ENCODE assay signal across 8 cellular contexts in the genomic region with DNA sequence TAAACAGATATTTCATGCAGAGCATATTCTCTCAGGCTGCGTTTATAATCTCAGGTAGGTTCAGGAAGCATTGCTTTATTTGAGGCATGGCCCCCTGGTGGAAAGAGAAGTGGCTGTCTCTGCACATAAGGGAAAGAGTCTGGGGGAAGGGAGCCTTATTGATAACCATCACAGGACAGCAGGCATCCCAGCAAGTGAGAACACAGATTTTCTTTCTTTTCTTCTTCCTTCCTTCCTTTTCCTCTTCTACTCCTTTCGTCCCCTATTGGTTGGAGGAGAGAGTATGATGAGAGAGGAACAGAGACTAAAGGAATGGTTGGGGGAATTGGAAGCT. TPM values are rescaled to one million over a fixed set of nuclear protein-coding genes. Genes with fewer than 3 reads are reported as not detected.
DNase-seq lines count a peak whose midpoint lies in the region; FAIRE-seq and TF ChIP-seq lines count a peak whose summit lies in the region.

No MANE protein-coding gene starts in this region.

- FAIRE-seq in H1 (lab: Jason Lieb, UNC) (peak; percentile 69), RCC 7860 (lab: Jason Lieb, UNC) (no peak)

- no peak overlapping the region for H2AFZ ChIP-seq in H1 (ENCODE audit: low read length)

- no peak overlapping the region for H2BK20ac ChIP-seq in H1 (ENCODE audit: low read length)

- no peak overlapping the region for H3K4me3 ChIP-seq in AG04449 (ENCODE audit: low read depth, low read length)
- H3K4me3 ChIP-seq in NT2/D1 (ENCODE audit: insufficient read length, low read depth) = no peak overlapping the region
- H3K4me3 ChIP-seq in H1 (ENCODE audit: extremely low read depth in 1 of 4, insufficient read depth in 2 of 4, low read depth in 3 of 4, low read length in 4 of 4) = no peak overlapping the region
- H3K4me3 ChIP-seq in stomach = no peak overlapping the region

- H3K36me3 ChIP-seq in NT2/D1 (ENCODE audit: insufficient read depth, insufficient read length, low read length) = peaks cover 24% of the 10 kb centered on the region
- H3K36me3 ChIP-seq in H1 (ENCODE audit: control insufficient read depth in 2 of 4, insufficient read depth in 4 of 4, low read length in 3 of 4) = no peaks in the 10 kb centered on the region; a peak in 1 of 8 replicates
- peaks cover 0 to 29% (median 22%) of the 10 kb centered on the region in 4 donors for H3K36me3 ChIP-seq in stomach

- CTCF ChIA-PET in AG04449 (lab: Yijun Ruan, JAX) = interaction anchor here (0.9 to 1.4 kb wide), 2 partner anchors 12 to 14 kb away, joined by 3 to 5 read pairs; no protein-coding TSS in a partner anchor
- CTCF ChIA-PET in H1 (lab: Charles Lee; ENCODE audit: partially characterized antibody) = interaction anchor here (0.6 to 1.7 kb wide), 6 partner anchors 14 to 322 kb away, joined by 3 to 5 read pairs (median 3); no protein-coding TSS in a partner anchor

- WGBS in H1 (ENCODE audit: extremely low coverage in 1 of 2, insufficient coverage in 1 of 2, insufficient read length in 1 of 2, insufficient replicate concordance in 2 of 2, low coverage in 1 of 2, low lambda C conversion rate in 2 of 2, missing lambda C conversion rate in 1 of 2), 2 experiments = 52% methylated on average over 2 of the region's 2 CpGs; no CpG with 5 or more reads in 1 of the 2 experiments
- WGBS in stomach, 5 donors = 43 to 56% (median 52%) methylated on average over 2 of the region's 2 CpGs

- H2BK5ac ChIP-seq in H1 (ENCODE audit: low read depth, low read length) = no peak overlapping the region

- intact Hi-C loops in stomach (cut with DNase I; ENCODE audit: low total_unique reads) = no loop called here

- H4K91ac ChIP-seq in H1 (replicated peaks; ENCODE audit: insufficient read length, low read length) = no peak overlapping the region

- TF ChIP-seq CTCF in AG04449 (IDR thresholded peaks at IDR 0.05; ENCODE audit: insufficient read depth, low read length, missing control alignments) = peak; percentile 35
- peak; percentile 60 for TF ChIP-seq CTCF in GM12873 (IDR thresholded peaks at IDR 0.05; ENCODE audit: insufficient read depth, low read depth, low read length, missing control alignments)
- peak in 2 of 3 experiments; percentile 42 to 61; a peak in 2 of 4 replicates for TF ChIP-seq CTCF in H1 (IDR thresholded peaks at IDR 0.05; ENCODE audit: control extremely low read depth in 1 of 3, insufficient read depth in 1 of 3, low read depth in 1 of 3, low read length in 3 of 3)
- peak in 4 of 7 experiments; percentile 12 to 27 (median 22) for TF ChIP-seq CTCF in stomach (IDR thresholded peaks at IDR 0.05)

- no peaks in the 10 kb centered on the region for H3K9me3 ChIP-seq in NT2/D1 (ENCODE audit: insufficient read depth, low read length)
- no peaks in the 10 kb centered on the region for H3K9me3 ChIP-seq in H1 (ENCODE audit: insufficient read depth in 2 of 2, low read depth in 1 of 2, low read length in 1 of 2)
- H3K9me3 ChIP-seq in stomach = no peaks in the 10 kb centered on the region

- H2AK5ac ChIP-seq in H1 (ENCODE audit: low read depth, low read length) = no peak overlapping the region

- H3K23me2 ChIP-seq in H1 (ENCODE audit: low read depth, low read length) = no peaks in the 10 kb centered on the region

- H3K27ac ChIP-seq in H1 (ENCODE audit: low read depth, low read length) = no peak overlapping the region
- no peak overlapping the region for H3K27ac ChIP-seq in stomach

- no peak overlapping the region for H4K8ac ChIP-seq in H1 (ENCODE audit: extremely low read depth, insufficient read depth, low read length)

- no peak overlapping the region for H3K4ac ChIP-seq in H1 (replicated peaks; ENCODE audit: insufficient read length, low read depth, low read length)

- no peaks in the 10 kb centered on the region for H3K27me3 ChIP-seq in NT2/D1 (ENCODE audit: insufficient read depth, insufficient read length)
- no peaks in the 10 kb centered on the region for H3K27me3 ChIP-seq in H1 (replicated peaks in 1 of 4; ENCODE audit: control insufficient read depth in 3 of 4, extremely low read depth in 1 of 4, insufficient read depth in 3 of 4, low read length in 3 of 4)
- H3K27me3 ChIP-seq in stomach = no peaks in the 10 kb centered on the region

- peaks cover 0 to 9% of the 10 kb centered on the region in 2 experiments; a peak in 2 of 4 replicates for H3K79me2 ChIP-seq in H1 (ENCODE audit: control insufficient read depth in 1 of 2, insufficient read depth in 2 of 2, low read length in 2 of 2)

- TF ChIP-seq EP300 in H1 (IDR thresholded peaks at IDR 0.05; ENCODE audit: borderline replicate concordance in 1 of 2, low read depth in 2 of 2, low read length in 2 of 2) (no peak), stomach (IDR thresholded peaks at IDR 0.05) (no peak)

- DNase-seq in AG04449 (ENCODE audit: low read depth, low spot score) = no peak
- DNase-seq in NT2/D1 (ENCODE audit: low read depth, low spot score) = peak; percentile 25
- DNase-seq in H1 (ENCODE audit: low read depth in 1 of 2, low spot score in 2 of 2) = no peak
- no peak for DNase-seq in stomach
- DNase-seq in NCI-H1092 treated with DMSO at 0.1 percent for 48 hours (lab: John Stamatoyannopoulos, UW) = no peak
- no peak for DNase-seq in RCC 7860 (ENCODE audit: low spot score)
- DNase-seq in C1 segment of cervical spinal cord (lab: John Stamatoyannopoulos, UW) = no peak

- H2BK120ac ChIP-seq in H1 (replicated peaks; ENCODE audit: low read depth, low read length) = no peak overlapping the region

- no peak overlapping the region for H3K4me2 ChIP-seq in H1 (ENCODE audit: insufficient read depth in 1 of 2, low read depth in 2 of 2, low read length in 2 of 2)

- TF ChIP-seq POLR2A in H1 (IDR thresholded peaks at IDR 0.05; ENCODE audit: control extremely low read depth in 1 of 2, low read depth in 2 of 2, low read length in 2 of 2) (no peak), stomach (IDR thresholded peaks at IDR 0.05) (no peak)

- H3K56ac ChIP-seq in H1 (replicated peaks; ENCODE audit: insufficient read length, low read depth, low read length) = no peak overlapping the region

- POLR2A ChIA-PET in AG04449 (lab: Yijun Ruan, JAX) (no interaction called here), H1 (lab: Charles Lee; ENCODE audit: partially characterized antibody) (no interaction called here)

- H3K18ac ChIP-seq in H1 (ENCODE audit: extremely low read depth, low read length) = no peak overlapping the region

- no peaks in the 10 kb centered on the region for H3K4me1 ChIP-seq in NT2/D1 (ENCODE audit: insufficient read depth, insufficient read length)
- H3K4me1 ChIP-seq in H1 (replicated peaks in 1 of 4; ENCODE audit: control insufficient read depth in 3 of 4, insufficient read depth in 4 of 4, low read length in 3 of 4) = peaks cover 0 to 10% (median 0%) of the 10 kb centered on the region in 4 experiments; a peak in 1 of 7 replicates
- peaks cover 0 to 16% (median 0%) of the 10 kb centered on the region in 4 donors for H3K4me1 ChIP-seq in stomach

- H3K23ac ChIP-seq in H1 (ENCODE audit: insufficient read length) = no peak overlapping the region

- no peak overlapping the region for H3K14ac ChIP-seq in H1 (ENCODE audit: insufficient read length)

- H4K20me1 ChIP-seq in H1 (replicated peaks in 1 of 2; ENCODE audit: control insufficient read depth in 1 of 2, insufficient read depth in 2 of 2, low read length in 2 of 2) = peaks cover 0 to 2% of the 10 kb centered on the region in 2 experiments

- H3K9ac ChIP-seq in NT2/D1 (ENCODE audit: insufficient read length, low read depth) (no peak overlapping the region), H1 (replicated peaks in 1 of 4; ENCODE audit: extremely low read depth in 1 of 4, low read depth in 3 of 4, low read length in 3 of 4) (no peak overlapping the region)

- no peak overlapping the region for H2BK15ac ChIP-seq in H1 (ENCODE audit: low read length)

- no peak overlapping the region for H4K5ac ChIP-seq in H1 (ENCODE audit: insufficient read length, low read depth, low read length)

- no peaks in the 10 kb centered on the region for H3K79me1 ChIP-seq in H1 (ENCODE audit: low read depth, low read length)

- peak; percentile 31 to 41; a peak in 3 of 4 replicates for TF ChIP-seq RAD21 in H1 (IDR thresholded peaks at IDR 0.05 in 1 of 2, conservative IDR thresholded peaks at IDR 0.05 in 1 of 2; ENCODE audit: low read depth in 2 of 2, low read length in 2 of 2)

- no peak overlapping the region for H2BK12ac ChIP-seq in H1 (ENCODE audit: low read depth, low read length)

TF ChIP-seq in H1, 55 proteins besides CTCF, POLR2A, EP300 and RAD21 (continues in another document):
- TF ChIP-seq MAFK (IDR thresholded peaks at IDR 0.05; ENCODE audit: low read depth, low read length) = no peak
- no peak for TF ChIP-seq POU5F1 (IDR thresholded peaks at IDR 0.05; ENCODE audit: low read depth, low read length)
- TF ChIP-seq TBP (IDR thresholded peaks at IDR 0.05; ENCODE audit: low read depth, low read length) = no peak
- no peak for TF ChIP-seq CTBP2 (IDR thresholded peaks at IDR 0.05; ENCODE audit: borderline replicate concordance, insufficient read depth, insufficient read length, low read length)
- TF ChIP-seq KDM1A (IDR thresholded peaks at IDR 0.05; ENCODE audit: borderline replicate concordance, low read length) = no peak
- TF ChIP-seq POLR2AphosphoS5 (IDR thresholded peaks at IDR 0.05; ENCODE audit: low read depth, low read length) = no peak
- TF ChIP-seq SIX5 (IDR thresholded peaks at IDR 0.05; ENCODE audit: low read depth, low read length) = no peak
- no peak for TF ChIP-seq SRF (IDR thresholded peaks at IDR 0.05; ENCODE audit: low read depth, low read length)
- TF ChIP-seq RBBP5 (IDR thresholded peaks at IDR 0.05; ENCODE audit: borderline replicate concordance, low read depth, low read length) = no peak
- no peak for TF ChIP-seq BCL11A (IDR thresholded peaks at IDR 0.05; ENCODE audit: low read depth in 2 of 2, low read length in 2 of 2)

RNA-seq across cellular contexts. Expression of gene TSNAX, which starts 21.9 kb away (rescaled TPM):
- 34.0 and 37.0 TPM in 2 replicates for total RNA-seq in H1 (2021; fragmentation: NEBNext Ultra II Directional; extraction: Animal tissue kit (Norgen Biotek cat#: 25700))
- 5.7 and 7.7 TPM in 2 replicates for polyA plus RNA-seq in H1 (2011; rRNA removed)
- polyA plus RNA-seq in H1 (2011; cell fraction: cytosol; rRNA removed) = 13.4 TPM
- 7.0 TPM for polyA plus RNA-seq in H1 (2011; cell fraction: nucleus; rRNA removed)
- 24.5 to 31.1 TPM (median 30.3 TPM) in 4 replicates for polyA plus RNA-seq in H1 (2012, experiment 1 of 2)
- polyA plus RNA-seq in H1 (2012, experiment 2 of 2) = 1.5 TPM
- 19.2 TPM for polyA plus RNA-seq in H1 (2013, experiment 1 of 2)
- polyA plus RNA-seq in H1 (2013, experiment 2 of 2) = 18.8 TPM
- polyA minus RNA-seq in H1 (2011; rRNA and poly(A)+ RNA removed) = 37.1 and 38.7 TPM in 2 replicates
- polyA minus RNA-seq in H1 (2011; cell fraction: cytosol; rRNA and poly(A)+ RNA removed) = 11.7 TPM
- polyA minus RNA-seq in H1 (2011; cell fraction: nucleus; rRNA and poly(A)+ RNA removed) = 21.2 TPM
- 10 to 100 TPM; 12.7 to 63.4 (median 30.9) TPM for total RNA-seq in stomach
- 10 to 100 TPM; 10.2 to 18.3 (median 16.6) TPM for polyA plus RNA-seq in stomach
